ENCODE assay signal across 9 cellular contexts in the genomic region with DNA sequence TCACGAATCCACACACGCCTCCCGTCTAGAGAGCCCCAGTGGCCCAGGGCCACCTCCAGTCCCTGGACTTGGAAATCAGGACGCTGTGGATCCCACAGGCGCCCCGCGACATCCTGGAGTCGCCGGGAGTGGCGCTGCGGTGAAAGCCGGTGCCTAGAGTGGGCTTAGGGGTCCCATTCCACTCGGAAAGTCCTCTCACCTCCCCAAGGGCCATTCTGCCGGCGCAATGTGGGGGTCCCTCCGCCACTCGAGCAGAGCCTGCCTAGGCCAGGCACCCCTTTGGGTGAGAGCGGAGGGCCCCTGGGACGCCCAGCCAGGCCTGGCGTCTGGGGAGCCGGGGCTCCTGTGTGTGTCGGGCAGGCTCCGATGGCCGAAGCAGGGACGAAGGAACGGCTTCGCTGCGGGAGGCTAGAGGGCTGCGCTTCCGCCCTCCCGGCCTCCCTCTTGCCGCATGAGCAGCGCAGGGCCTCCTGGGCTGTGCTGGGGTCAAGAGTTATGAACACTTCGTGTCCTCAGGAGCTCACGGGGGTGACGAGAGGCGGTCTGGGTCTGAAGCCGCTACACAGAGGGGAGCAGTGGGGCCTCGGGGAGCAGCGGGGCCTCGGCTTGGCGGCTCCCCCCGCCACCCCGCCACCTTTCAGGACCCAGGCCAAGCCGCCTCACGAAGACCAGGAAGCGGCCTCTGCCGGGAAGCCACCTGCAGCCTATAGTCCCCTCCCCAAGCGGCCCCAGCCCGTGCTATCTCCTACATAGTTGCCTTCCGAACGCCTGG. TPM values are rescaled to one million over a fixed set of nuclear protein-coding genes. Genes with fewer than 3 reads are reported as not detected.
DNase-seq lines count a peak whose midpoint lies in the region; ATAC-seq, FAIRE-seq and TF ChIP-seq lines count a peak whose summit lies in the region.
"Had no signal": no experiment of that assay in that cellular context is flagged by ENCODE, and none has a peak within 500 bp of the region (broad histone marks: within the 10 kb centered on the region; RNA-seq: fewer than 3 reads in every experiment).

No MANE protein-coding gene starts in this region.

- POLR2A ChIA-PET in naive thymus-derived CD4-positive, alpha-beta T cell (lab: Charles Lee): no interaction called here

- peak overlapping the region; percentile 70 for H3K4me3 Mint-ChIP-seq in GM23338
- peak overlapping the region in 3 of 10 donors; percentile 17 to 19 (median 18) for H3K4me3 Mint-ChIP-seq in naive thymus-derived CD4-positive, alpha-beta T cell
- no peak overlapping the region for H3K4me3 Mint-ChIP-seq in Calu3 (ENCODE audit: low read depth, unreplicated experiment)

- no TSS peak for BruUV-seq in Calu3 (replicated peaks; lab: Mats Ljungman, UMichigan)

- DNase-seq in ELF-1 (ENCODE audit: low read depth, low spot score): peak; percentile 64
- peak; percentile 76 for DNase-seq in GM23338 (ENCODE audit: low spot score)
- DNase-seq in choroid plexus epithelial cell (ENCODE audit: low read depth): no peak
- no peak for DNase-seq in naive thymus-derived CD4-positive, alpha-beta T cell
- DNase-seq in GM12892 (ENCODE audit: insufficient read length): no peak
- DNase-seq in mucosa of gallbladder (ENCODE audit: low spot score): no peak
- DNase-seq in Calu3: no peak
- DNase-seq: NCI-H524 treated with DMSO at 0.1 percent for 48 hours had no signal

- FAIRE-seq in GM12892 (lab: Jason Lieb, UNC): no peak

- H3K4me2 ChIP-seq in GM23338: peak overlapping the region; percentile 98

- peaks cover 70% of the 10 kb centered on the region for H3K27me3 ChIP-seq in GM23338 (ENCODE audit: insufficient read depth)
- peaks cover 11 to 40% of the 10 kb centered on the region in 2 donors for H3K27me3 ChIP-seq in naive thymus-derived CD4-positive, alpha-beta T cell (ENCODE audit: control insufficient read depth in 2 of 2, insufficient read depth in 2 of 2, low read length in 2 of 2)

- H3K9me3 ChIP-seq in naive thymus-derived CD4-positive, alpha-beta T cell (ENCODE audit: control insufficient read depth in 2 of 3, low read length in 3 of 3): no peaks in the 10 kb centered on the region

- peaks cover 59% of the 10 kb centered on the region for H3K27me3 Mint-ChIP-seq in GM23338 (ENCODE audit: insufficient read depth, low read depth, poor library complexity)
- peaks cover 56 to 82% (median 76%) of the 10 kb centered on the region in 5 donors for H3K27me3 Mint-ChIP-seq in naive thymus-derived CD4-positive, alpha-beta T cell
- H3K27me3 Mint-ChIP-seq in Calu3 (ENCODE audit: unreplicated experiment): peaks cover 33% of the 10 kb centered on the region

- H3K36me3 Mint-ChIP-seq in GM23338 (ENCODE audit: low read depth) (no peaks in the 10 kb centered on the region), Calu3 (ENCODE audit: insufficient read depth, unreplicated experiment) (peaks cover 11% of the 10 kb centered on the region)
- H3K36me3 Mint-ChIP-seq in naive thymus-derived CD4-positive, alpha-beta T cell: peaks cover 0 to 23% (median 5%) of the 10 kb centered on the region in 5 donors

- H3K9me3 Mint-ChIP-seq in GM23338 (no peaks in the 10 kb centered on the region), Calu3 (ENCODE audit: low read depth, unreplicated experiment) (no peaks in the 10 kb centered on the region)
- peaks cover 0 to 1% (median 0%) of the 10 kb centered on the region in 11 donors for H3K9me3 Mint-ChIP-seq in naive thymus-derived CD4-positive, alpha-beta T cell

- peak overlapping the region; percentile 97 for H2AFZ ChIP-seq in GM23338

- H3K4me1 ChIP-seq in GM23338 (ENCODE audit: insufficient read depth): peaks cover 31% of the 10 kb centered on the region
- H3K4me1 ChIP-seq in naive thymus-derived CD4-positive, alpha-beta T cell (ENCODE audit: control insufficient read depth in 2 of 2, insufficient read depth in 2 of 2, low read length in 2 of 2): peaks cover 3 to 28% of the 10 kb centered on the region in 2 donors

- peak; percentile 49 for ATAC-seq in GM23338
- ATAC-seq in naive thymus-derived CD4-positive, alpha-beta T cell: peak; percentile 10
- no peak for ATAC-seq in GM19328 (IDR thresholded peaks at IDR 0.05; ENCODE audit: unreplicated experiment)

- no peaks in the 10 kb centered on the region for H3K9me2 ChIP-seq in GM23338 (ENCODE audit: insufficient read depth)

- CTCF ChIA-PET in naive thymus-derived CD4-positive, alpha-beta T cell (lab: Charles Lee): no interaction called here
- CTCF ChIA-PET in Calu3 (lab: Charles Lee): no interaction called here

- H3K79me2 ChIP-seq in GM23338 (replicated peaks; ENCODE audit: insufficient read depth): no peaks in the 10 kb centered on the region

- peaks cover 23% of the 10 kb centered on the region for H3K4me1 Mint-ChIP-seq in GM23338
- peaks cover 12 to 40% (median 24%) of the 10 kb centered on the region in 7 donors for H3K4me1 Mint-ChIP-seq in naive thymus-derived CD4-positive, alpha-beta T cell
- peaks cover 8% of the 10 kb centered on the region for H3K4me1 Mint-ChIP-seq in Calu3 (ENCODE audit: low read depth, unreplicated experiment)

- H3K4me3 ChIP-seq in GM23338 (peak overlapping the region; percentile 85), choroid plexus epithelial cell (ENCODE audit: low read depth, low read length) (peak overlapping the region; percentile 21)
- no peak overlapping the region for H3K4me3 ChIP-seq in naive thymus-derived CD4-positive, alpha-beta T cell (ENCODE audit: low read length)

- H3K27ac ChIP-seq in GM23338 (ENCODE audit: low read depth): no peak overlapping the region
- H3K27ac ChIP-seq in naive thymus-derived CD4-positive, alpha-beta T cell (ENCODE audit: low read depth, low read length): no peak overlapping the region

- no peaks in the 10 kb centered on the region for H3K36me3 ChIP-seq in GM23338 (ENCODE audit: insufficient read depth)
- H3K36me3 ChIP-seq in naive thymus-derived CD4-positive, alpha-beta T cell (ENCODE audit: control insufficient read depth in 2 of 3, insufficient read depth in 3 of 3, low read length in 3 of 3): no peaks in the 10 kb centered on the region

- TF ChIP-seq POLR2A in GM12892 (IDR thresholded peaks at IDR 0.05; ENCODE audit: low read depth, low read length): no peak

- intact Hi-C loops in naive thymus-derived CD4-positive, alpha-beta T cell (cut with micrococcal nuclease): loop anchor here in 1 of 2 donors (2.0 to 5.0 kb wide), 4 partner anchors 81 to 1781 kb away; partner anchors contain the start of gene FBXL4
- intact Hi-C loops in Calu3 (cut with micrococcal nuclease; ENCODE audit: unreplicated experiment): loop anchor here (5.0 to 10.0 kb wide), 3 partner anchors 397 to 1351 kb away; no protein-coding TSS in a partner anchor

- H4K20me1 ChIP-seq in GM23338 (replicated peaks; ENCODE audit: insufficient read depth): no peaks in the 10 kb centered on the region

- H3F3A ChIP-seq in GM23338 (replicated peaks; ENCODE audit: low read depth): 0 out of 2 replicates have a peak, but pooled peaks cover 4% of the 10 kb centered on the region

- no peak overlapping the region for H3K27ac Mint-ChIP-seq in GM23338
- H3K27ac Mint-ChIP-seq in naive thymus-derived CD4-positive, alpha-beta T cell: no peak overlapping the region
- H3K27ac Mint-ChIP-seq in Calu3 (ENCODE audit: unreplicated experiment): no peak overlapping the region

- TF ChIP-seq CTCF in GM23338 (conservative IDR thresholded peaks at IDR 0.05; ENCODE audit: low read depth in 2 of 2): peak in 1 of 2 experiments; percentile 16; a peak in 2 of 4 replicates
- no peak for TF ChIP-seq CTCF in choroid plexus epithelial cell (conservative IDR thresholded peaks at IDR 0.05; ENCODE audit: low read depth, low read length)
- TF ChIP-seq CTCF in Calu3 (IDR thresholded peaks at IDR 0.05; ENCODE audit: unreplicated experiment): no peak

TF ChIP-seq in GM23338, 12 proteins besides CTCF, POLR2A, EP300 and RAD21 (continues in another document):
- TF ChIP-seq EZH2phosphoT487 (IDR thresholded peaks at IDR 0.05; ENCODE audit: unreplicated experiment) (no peak), ZNF331 (CRISPR knock-in tag; IDR thresholded peaks at IDR 0.05; ENCODE audit: low read depth) (no peak), POLR2AphosphoS5 (IDR thresholded peaks at IDR 0.05; ENCODE audit: low read depth) (no peak), EZH2 (IDR thresholded peaks at IDR 0.05; ENCODE audit: low read depth, unreplicated experiment) (peak; percentile 15), ZNF114 (CRISPR knock-in tag; IDR thresholded peaks at IDR 0.05) (0 out of 2 replicates have a peak, but pooled peaks have one; percentile 29), NANOG (IDR thresholded peaks at IDR 0.05; ENCODE audit: borderline replicate concordance) (no peak), JUNB (IDR thresholded peaks at IDR 0.05; ENCODE audit: unreplicated experiment) (no peak), CREB1 (CRISPR knock-in tag; IDR thresholded peaks at IDR 0.05; ENCODE audit: low read depth) (no peak), REST (IDR thresholded peaks at IDR 0.05; ENCODE audit: unreplicated experiment) (no peak)

RNA-seq across cellular contexts. Expression of gene POU3F2, which starts 13.6 kb away (rescaled TPM):
- 0.70 and 0.76 TPM in 2 replicates for total RNA-seq in GM23338 (2014; rRNA removed; shearing (Covaris generic))
- 0.26 and 0.31 TPM in 2 replicates for polyA plus RNA-seq in GM23338 (2016; fragmentation: Nextera tagmentation; extraction: Ambion mirVana)
- not detected for total RNA-seq in naive thymus-derived CD4-positive, alpha-beta T cell
- polyA plus RNA-seq in naive thymus-derived CD4-positive, alpha-beta T cell: not detected
- polyA plus RNA-seq in GM12892 (2012; ENCODE audit: missing spikeins): not detected
- not detected for total RNA-seq in mucosa of gallbladder
- 0.12 TPM in 1 of 2 replicates, not detected in the other for total RNA-seq in Calu3 (2022)

Comparison
In these comparisons a context has a peak if more than half of its experiments do, and no peak if none do; other contexts are left out.
1. DNase-seq: peak in ELF-1 (single experiment) and GM23338 (single experiment); none in choroid plexus epithelial cell (single experiment), naive thymus-derived CD4-positive, alpha-beta T cell (0 of 9), GM12892 (single experiment), mucosa of gallbladder (single experiment) and Calu3 (single experiment).